Comparison of ENCODE assay signal across 19 cellular contexts in the genomic region with DNA sequence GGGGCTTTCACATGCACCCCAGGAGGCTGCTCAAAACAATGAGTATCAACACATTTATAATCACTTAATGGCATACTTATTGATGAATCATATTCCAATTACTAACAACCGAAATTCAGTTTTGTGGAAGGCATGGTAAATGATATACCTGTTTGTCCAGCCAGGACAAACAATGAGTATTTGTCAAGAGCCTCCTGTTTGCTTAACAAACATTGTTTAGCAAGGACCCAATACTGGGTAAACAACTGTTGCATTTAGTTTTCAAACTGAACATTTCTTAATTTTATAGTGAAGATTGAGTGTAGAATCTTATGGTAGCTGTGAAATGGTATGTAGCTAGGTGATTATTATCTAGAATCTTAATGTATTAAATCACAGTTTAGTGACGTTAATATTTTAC.
DNase-seq lines count a peak whose midpoint lies in the region; ATAC-seq, FAIRE-seq and TF ChIP-seq lines count a peak whose summit lies in the region.
"Had no signal": no experiment of that assay in that cellular context is flagged by ENCODE, and none has a peak within 500 bp of the region (broad histone marks: within the 10 kb centered on the region; RNA-seq: fewer than 3 reads in every experiment).

No MANE protein-coding gene starts in this region.

- H3K9me3 ChIP-seq in A549, result no peaks in the 10 kb centered on the region
- H3K9me3 ChIP-seq: HAP-1 had no signal

- POLR2A ChIA-PET in A549 (lab: Yijun Ruan, JAX), result no interaction called here

- H3K4me1 ChIP-seq in A549, result no peaks in the 10 kb centered on the region
- H3K4me1 ChIP-seq: HAP-1 had no signal

- H3K4me2 ChIP-seq in A549, result 0 out of 3 replicates have a peak overlapping the region, but pooled peaks have one; percentile 22

- no peak for TF ChIP-seq POLR2A in A549 (IDR thresholded peaks at IDR 0.05; ENCODE audit: low read length)

- DNase-seq in NCI-H1092 treated with DMSO at 0.1 percent for 48 hours (lab: John Stamatoyannopoulos, UW) (peak; percentile 0), NCI-H1092 (lab: John Stamatoyannopoulos, UW) (no peak), A549 (ENCODE audit: low read depth in 1 of 2, low spot score in 1 of 2) (no peak), NCI-H1417 treated with DMSO at 0.1 percent for 48 hours (lab: John Stamatoyannopoulos, UW) (peak; percentile 45), epithelial cell of esophagus (ENCODE audit: low read depth) (peak; percentile 1), LoVo (ENCODE audit: low spot score) (no peak), middle frontal gyrus (ENCODE audit: extremely low spot score, low spot score) (no peak)
- DNase-seq: DMS79 treated with DMSO at 0.1 percent for 48 hours, NCI-H1436, T-cell had no signal

- no peak overlapping the region for H3K4me3 ChIP-seq in A549
- no peak overlapping the region for H3K4me3 ChIP-seq in epithelial cell of esophagus (ENCODE audit: low read length)
- H3K4me3 ChIP-seq: HAP-1, K562, SK-N-MC had no signal

- FAIRE-seq in A549 (lab: Jason Lieb, UNC), result no peak
- FAIRE-seq: G401.6, GM12891, K562 had no signal

- no peak for TF ChIP-seq CTCF in A549 (IDR thresholded peaks at IDR 0.05)
- TF ChIP-seq CTCF in epithelial cell of esophagus (IDR thresholded peaks at IDR 0.05; ENCODE audit: insufficient read depth, low read depth, low read length, missing control alignments), result no peak

- no peak for TF ChIP-seq RAD21 in A549 (conservative IDR thresholded peaks at IDR 0.05 in 1 of 2, IDR thresholded peaks at IDR 0.05 in 1 of 2)

- 10% methylated on average over 2 of the region's 2 CpGs for WGBS in A549 (ENCODE audit: missing lambda C conversion rate)

- no peak overlapping the region for H3K27ac ChIP-seq in A549
- H3K27ac ChIP-seq: C4-2B, SK-N-MC had no signal

- CTCF ChIA-PET in A549 (lab: Yijun Ruan, JAX), result no interaction called here

- ATAC-seq in A549 (no peak), HG02759 (IDR thresholded peaks at IDR 0.05; ENCODE audit: unreplicated experiment) (no peak)
- ATAC-seq: K562, Panc1, Right ventricle myocardium inferior, T-cell had no signal

- TF ChIP-seq EP300 in A549 (IDR thresholded peaks at IDR 0.05), result no peak

TF ChIP-seq in A549, 52 proteins besides CTCF, POLR2A, EP300 and RAD21:
- TF ChIP-seq ZNF302 (CRISPR knock-in tag; IDR thresholded peaks at IDR 0.05) (no peak), SMC3 (IDR thresholded peaks at IDR 0.05) (no peak), CBX8 (IDR thresholded peaks at IDR 0.05) (no peak), MYC (IDR thresholded peaks at IDR 0.05; ENCODE audit: borderline replicate concordance, low read length) (no peak), HOXB5 (CRISPR knock-in tag; IDR thresholded peaks at IDR 0.05) (no peak), FOSB (CRISPR knock-in tag; IDR thresholded peaks at IDR 0.05) (no peak), JUN (IDR thresholded peaks at IDR 0.05) (no peak), CHD4 (IDR thresholded peaks at IDR 0.05; ENCODE audit: borderline replicate concordance) (no peak), EHMT2 (IDR thresholded peaks at IDR 0.05; ENCODE audit: low read depth) (no peak), RCOR1 (IDR thresholded peaks at IDR 0.05; ENCODE audit: low read depth, low read length) (no peak), ZSCAN20 (CRISPR knock-in tag; IDR thresholded peaks at IDR 0.05) (no peak), RARB (CRISPR knock-in tag; IDR thresholded peaks at IDR 0.05) (no peak), CEBPB (IDR thresholded peaks at IDR 0.05) (no peak)
- TF ChIP-seq, protein P1, sequence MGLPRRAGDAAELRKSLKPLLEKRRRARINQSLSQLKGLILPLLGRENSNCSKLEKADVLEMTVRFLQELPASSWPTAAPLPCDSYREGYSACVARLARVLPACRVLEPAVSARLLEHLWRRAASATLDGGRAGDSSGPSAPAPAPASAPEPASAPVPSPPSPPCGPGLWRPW (IDR thresholded peaks at IDR 0.05), result no peak
- TF ChIP-seq, protein P2, sequence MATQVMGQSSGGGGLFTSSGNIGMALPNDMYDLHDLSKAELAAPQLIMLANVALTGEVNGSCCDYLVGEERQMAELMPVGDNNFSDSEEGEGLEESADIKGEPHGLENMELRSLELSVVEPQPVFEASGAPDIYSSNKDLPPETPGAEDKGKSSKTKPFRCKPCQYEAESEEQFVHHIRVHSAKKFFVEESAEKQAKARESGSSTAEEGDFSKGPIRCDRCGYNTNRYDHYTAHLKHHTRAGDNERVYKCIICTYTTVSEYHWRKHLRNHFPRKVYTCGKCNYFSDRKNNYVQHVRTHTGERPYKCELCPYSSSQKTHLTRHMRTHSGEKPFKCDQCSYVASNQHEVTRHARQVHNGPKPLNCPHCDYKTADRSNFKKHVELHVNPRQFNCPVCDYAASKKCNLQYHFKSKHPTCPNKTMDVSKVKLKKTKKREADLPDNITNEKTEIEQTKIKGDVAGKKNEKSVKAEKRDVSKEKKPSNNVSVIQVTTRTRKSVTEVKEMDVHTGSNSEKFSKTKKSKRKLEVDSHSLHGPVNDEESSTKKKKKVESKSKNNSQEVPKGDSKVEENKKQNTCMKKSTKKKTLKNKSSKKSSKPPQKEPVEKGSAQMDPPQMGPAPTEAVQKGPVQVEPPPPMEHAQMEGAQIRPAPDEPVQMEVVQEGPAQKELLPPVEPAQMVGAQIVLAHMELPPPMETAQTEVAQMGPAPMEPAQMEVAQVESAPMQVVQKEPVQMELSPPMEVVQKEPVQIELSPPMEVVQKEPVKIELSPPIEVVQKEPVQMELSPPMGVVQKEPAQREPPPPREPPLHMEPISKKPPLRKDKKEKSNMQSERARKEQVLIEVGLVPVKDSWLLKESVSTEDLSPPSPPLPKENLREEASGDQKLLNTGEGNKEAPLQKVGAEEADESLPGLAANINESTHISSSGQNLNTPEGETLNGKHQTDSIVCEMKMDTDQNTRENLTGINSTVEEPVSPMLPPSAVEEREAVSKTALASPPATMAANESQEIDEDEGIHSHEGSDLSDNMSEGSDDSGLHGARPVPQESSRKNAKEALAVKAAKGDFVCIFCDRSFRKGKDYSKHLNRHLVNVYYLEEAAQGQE (IDR thresholded peaks at IDR 0.05), result no peak
- TF ChIP-seq, protein P3, sequence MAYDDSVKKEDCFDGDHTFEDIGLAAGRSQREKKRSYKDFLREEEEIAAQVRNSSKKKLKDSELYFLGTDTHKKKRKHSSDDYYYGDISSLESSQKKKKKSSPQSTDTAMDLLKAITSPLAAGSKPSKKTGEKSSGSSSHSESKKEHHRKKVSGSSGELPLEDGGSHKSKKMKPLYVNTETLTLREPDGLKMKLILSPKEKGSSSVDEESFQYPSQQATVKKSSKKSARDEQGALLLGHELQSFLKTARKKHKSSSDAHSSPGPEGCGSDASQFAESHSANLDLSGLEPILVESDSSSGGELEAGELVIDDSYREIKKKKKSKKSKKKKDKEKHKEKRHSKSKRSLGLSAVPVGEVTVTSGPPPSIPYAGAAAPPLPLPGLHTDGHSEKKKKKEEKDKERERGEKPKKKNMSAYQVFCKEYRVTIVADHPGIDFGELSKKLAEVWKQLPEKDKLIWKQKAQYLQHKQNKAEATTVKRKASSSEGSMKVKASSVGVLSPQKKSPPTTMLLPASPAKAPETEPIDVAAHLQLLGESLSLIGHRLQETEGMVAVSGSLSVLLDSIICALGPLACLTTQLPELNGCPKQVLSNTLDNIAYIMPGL (CRISPR knock-in tag; IDR thresholded peaks at IDR 0.05; ENCODE audit: borderline replicate concordance), result no peak
- TF ChIP-seq, protein P4, sequence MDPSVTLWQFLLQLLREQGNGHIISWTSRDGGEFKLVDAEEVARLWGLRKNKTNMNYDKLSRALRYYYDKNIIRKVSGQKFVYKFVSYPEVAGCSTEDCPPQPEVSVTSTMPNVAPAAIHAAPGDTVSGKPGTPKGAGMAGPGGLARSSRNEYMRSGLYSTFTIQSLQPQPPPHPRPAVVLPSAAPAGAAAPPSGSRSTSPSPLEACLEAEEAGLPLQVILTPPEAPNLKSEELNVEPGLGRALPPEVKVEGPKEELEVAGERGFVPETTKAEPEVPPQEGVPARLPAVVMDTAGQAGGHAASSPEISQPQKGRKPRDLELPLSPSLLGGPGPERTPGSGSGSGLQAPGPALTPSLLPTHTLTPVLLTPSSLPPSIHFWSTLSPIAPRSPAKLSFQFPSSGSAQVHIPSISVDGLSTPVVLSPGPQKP (IDR thresholded peaks at IDR 0.05; ENCODE audit: low read depth, low read length), result no peak
- TF ChIP-seq, protein P5, sequence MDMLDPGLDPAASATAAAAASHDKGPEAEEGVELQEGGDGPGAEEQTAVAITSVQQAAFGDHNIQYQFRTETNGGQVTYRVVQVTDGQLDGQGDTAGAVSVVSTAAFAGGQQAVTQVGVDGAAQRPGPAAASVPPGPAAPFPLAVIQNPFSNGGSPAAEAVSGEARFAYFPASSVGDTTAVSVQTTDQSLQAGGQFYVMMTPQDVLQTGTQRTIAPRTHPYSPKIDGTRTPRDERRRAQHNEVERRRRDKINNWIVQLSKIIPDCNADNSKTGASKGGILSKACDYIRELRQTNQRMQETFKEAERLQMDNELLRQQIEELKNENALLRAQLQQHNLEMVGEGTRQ (IDR thresholded peaks at IDR 0.05), result no peak
TF ChIP-seq in A549: peak in this region for 0.

Comparison
In these comparisons a context has a peak if more than half of its experiments do, and no peak if none do; other contexts are left out.
1. DNase-seq: peak in NCI-H1092 treated with DMSO at 0.1 percent for 48 hours (single experiment), NCI-H1417 treated with DMSO at 0.1 percent for 48 hours (single experiment) and epithelial cell of esophagus (single experiment); none in NCI-H1092 (single experiment), A549 (0 of 2), LoVo (single experiment) and middle frontal gyrus (single experiment).